Comparison of ENCODE assay signal across 1 cellular context in genomic region chr3:48552111-48552911, GRCh38.
TF ChIP-seq lines count a peak whose summit lies in the region.

No MANE protein-coding gene starts in this region.

TF ChIP-seq in HepG2, 621 proteins besides CTCF, POLR2A, EP300 and RAD21 (continues in another document):
- TF ChIP-seq, protein P1, sequence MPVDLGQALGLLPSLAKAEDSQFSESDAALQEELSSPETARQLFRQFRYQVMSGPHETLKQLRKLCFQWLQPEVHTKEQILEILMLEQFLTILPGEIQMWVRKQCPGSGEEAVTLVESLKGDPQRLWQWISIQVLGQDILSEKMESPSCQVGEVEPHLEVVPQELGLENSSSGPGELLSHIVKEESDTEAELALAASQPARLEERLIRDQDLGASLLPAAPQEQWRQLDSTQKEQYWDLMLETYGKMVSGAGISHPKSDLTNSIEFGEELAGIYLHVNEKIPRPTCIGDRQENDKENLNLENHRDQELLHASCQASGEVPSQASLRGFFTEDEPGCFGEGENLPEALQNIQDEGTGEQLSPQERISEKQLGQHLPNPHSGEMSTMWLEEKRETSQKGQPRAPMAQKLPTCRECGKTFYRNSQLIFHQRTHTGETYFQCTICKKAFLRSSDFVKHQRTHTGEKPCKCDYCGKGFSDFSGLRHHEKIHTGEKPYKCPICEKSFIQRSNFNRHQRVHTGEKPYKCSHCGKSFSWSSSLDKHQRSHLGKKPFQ (CRISPR knock-in tag; IDR thresholded peaks at IDR 0.05; ENCODE audit: insufficient replicate concordance): no peak
- no peak for TF ChIP-seq ATF7-NPFF (CRISPR knock-in tag; IDR thresholded peaks at IDR 0.05; ENCODE audit: low read depth)
- no peak for TF ChIP-seq NFE2L2 (IDR thresholded peaks at IDR 0.05; ENCODE audit: low read length)
- TF ChIP-seq, protein P2, sequence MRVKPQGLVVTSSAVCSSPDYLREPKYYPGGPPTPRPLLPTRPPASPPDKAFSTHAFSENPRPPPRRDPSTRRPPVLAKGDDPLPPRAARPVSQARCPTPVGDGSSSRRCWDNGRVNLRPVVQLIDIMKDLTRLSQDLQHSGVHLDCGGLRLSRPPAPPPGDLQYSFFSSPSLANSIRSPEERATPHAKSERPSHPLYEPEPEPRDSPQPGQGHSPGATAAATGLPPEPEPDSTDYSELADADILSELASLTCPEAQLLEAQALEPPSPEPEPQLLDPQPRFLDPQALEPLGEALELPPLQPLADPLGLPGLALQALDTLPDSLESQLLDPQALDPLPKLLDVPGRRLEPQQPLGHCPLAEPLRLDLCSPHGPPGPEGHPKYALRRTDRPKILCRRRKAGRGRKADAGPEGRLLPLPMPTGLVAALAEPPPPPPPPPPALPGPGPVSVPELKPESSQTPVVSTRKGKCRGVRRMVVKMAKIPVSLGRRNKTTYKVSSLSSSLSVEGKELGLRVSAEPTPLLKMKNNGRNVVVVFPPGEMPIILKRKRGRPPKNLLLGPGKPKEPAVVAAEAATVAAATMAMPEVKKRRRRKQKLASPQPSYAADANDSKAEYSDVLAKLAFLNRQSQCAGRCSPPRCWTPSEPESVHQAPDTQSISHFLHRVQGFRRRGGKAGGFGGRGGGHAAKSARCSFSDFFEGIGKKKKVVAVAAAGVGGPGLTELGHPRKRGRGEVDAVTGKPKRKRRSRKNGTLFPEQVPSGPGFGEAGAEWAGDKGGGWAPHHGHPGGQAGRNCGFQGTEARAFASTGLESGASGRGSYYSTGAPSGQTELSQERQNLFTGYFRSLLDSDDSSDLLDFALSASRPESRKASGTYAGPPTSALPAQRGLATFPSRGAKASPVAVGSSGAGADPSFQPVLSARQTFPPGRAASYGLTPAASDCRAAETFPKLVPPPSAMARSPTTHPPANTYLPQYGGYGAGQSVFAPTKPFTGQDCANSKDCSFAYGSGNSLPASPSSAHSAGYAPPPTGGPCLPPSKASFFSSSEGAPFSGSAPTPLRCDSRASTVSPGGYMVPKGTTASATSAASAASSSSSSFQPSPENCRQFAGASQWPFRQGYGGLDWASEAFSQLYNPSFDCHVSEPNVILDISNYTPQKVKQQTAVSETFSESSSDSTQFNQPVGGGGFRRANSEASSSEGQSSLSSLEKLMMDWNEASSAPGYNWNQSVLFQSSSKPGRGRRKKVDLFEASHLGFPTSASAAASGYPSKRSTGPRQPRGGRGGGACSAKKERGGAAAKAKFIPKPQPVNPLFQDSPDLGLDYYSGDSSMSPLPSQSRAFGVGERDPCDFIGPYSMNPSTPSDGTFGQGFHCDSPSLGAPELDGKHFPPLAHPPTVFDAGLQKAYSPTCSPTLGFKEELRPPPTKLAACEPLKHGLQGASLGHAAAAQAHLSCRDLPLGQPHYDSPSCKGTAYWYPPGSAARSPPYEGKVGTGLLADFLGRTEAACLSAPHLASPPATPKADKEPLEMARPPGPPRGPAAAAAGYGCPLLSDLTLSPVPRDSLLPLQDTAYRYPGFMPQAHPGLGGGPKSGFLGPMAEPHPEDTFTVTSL (CRISPR knock-in tag; IDR thresholded peaks at IDR 0.05; ENCODE audit: borderline replicate concordance): no peak
- no peak for TF ChIP-seq FOSL1 (CRISPR knock-in tag; IDR thresholded peaks at IDR 0.05; ENCODE audit: borderline replicate concordance)
- TF ChIP-seq ZFP62 (CRISPR knock-in tag; IDR thresholded peaks at IDR 0.05): no peak
- TF ChIP-seq TRIM24 (CRISPR knock-in tag; IDR thresholded peaks at IDR 0.05): no peak
- no peak for TF ChIP-seq HOXA3 (CRISPR knock-in tag; IDR thresholded peaks at IDR 0.05)
- 0 out of 2 replicates have a peak, but pooled peaks have one; percentile 20 for TF ChIP-seq MAX (IDR thresholded peaks at IDR 0.05)
- no peak for TF ChIP-seq NFE2L1 (CRISPR knock-in tag; IDR thresholded peaks at IDR 0.05; ENCODE audit: borderline replicate concordance)
- no peak for TF ChIP-seq ZFP36L1 (CRISPR knock-in tag; IDR thresholded peaks at IDR 0.05)
- no peak for TF ChIP-seq MED1 (CRISPR knock-in tag; IDR thresholded peaks at IDR 0.05)
- no peak for TF ChIP-seq JUND (CRISPR knock-in tag; IDR thresholded peaks at IDR 0.05)
- TF ChIP-seq, protein P3, sequence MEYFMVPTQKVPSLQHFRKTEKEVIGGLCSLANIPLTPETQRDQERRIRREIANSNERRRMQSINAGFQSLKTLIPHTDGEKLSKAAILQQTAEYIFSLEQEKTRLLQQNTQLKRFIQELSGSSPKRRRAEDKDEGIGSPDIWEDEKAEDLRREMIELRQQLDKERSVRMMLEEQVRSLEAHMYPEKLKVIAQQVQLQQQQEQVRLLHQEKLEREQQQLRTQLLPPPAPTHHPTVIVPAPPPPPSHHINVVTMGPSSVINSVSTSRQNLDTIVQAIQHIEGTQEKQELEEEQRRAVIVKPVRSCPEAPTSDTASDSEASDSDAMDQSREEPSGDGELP (IDR thresholded peaks at IDR 0.05; ENCODE audit: borderline replicate concordance, low read depth): peak; percentile 67; the same call in 1 of the 2 replicates
- TF ChIP-seq TEAD3 (CRISPR knock-in tag; optimal IDR thresholded peaks at IDR 0.05; ENCODE audit: borderline replicate concordance): peak; percentile 49
- TF ChIP-seq, protein P4, sequence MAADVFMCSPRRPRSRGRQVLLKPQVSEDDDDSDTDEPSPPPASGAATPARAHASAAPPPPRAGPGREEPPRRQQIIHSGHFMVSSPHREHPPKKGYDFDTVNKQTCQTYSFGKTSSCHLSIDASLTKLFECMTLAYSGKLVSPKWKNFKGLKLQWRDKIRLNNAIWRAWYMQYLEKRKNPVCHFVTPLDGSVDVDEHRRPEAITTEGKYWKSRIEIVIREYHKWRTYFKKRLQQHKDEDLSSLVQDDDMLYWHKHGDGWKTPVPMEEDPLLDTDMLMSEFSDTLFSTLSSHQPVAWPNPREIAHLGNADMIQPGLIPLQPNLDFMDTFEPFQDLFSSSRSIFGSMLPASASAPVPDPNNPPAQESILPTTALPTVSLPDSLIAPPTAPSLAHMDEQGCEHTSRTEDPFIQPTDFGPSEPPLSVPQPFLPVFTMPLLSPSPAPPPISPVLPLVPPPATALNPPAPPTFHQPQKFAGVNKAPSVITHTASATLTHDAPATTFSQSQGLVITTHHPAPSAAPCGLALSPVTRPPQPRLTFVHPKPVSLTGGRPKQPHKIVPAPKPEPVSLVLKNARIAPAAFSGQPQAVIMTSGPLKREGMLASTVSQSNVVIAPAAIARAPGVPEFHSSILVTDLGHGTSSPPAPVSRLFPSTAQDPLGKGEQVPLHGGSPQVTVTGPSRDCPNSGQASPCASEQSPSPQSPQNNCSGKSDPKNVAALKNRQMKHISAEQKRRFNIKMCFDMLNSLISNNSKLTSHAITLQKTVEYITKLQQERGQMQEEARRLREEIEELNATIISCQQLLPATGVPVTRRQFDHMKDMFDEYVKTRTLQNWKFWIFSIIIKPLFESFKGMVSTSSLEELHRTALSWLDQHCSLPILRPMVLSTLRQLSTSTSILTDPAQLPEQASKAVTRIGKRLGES (CRISPR knock-in tag; IDR thresholded peaks at IDR 0.05; ENCODE audit: borderline replicate concordance): no peak
- TF ChIP-seq, protein P5, sequence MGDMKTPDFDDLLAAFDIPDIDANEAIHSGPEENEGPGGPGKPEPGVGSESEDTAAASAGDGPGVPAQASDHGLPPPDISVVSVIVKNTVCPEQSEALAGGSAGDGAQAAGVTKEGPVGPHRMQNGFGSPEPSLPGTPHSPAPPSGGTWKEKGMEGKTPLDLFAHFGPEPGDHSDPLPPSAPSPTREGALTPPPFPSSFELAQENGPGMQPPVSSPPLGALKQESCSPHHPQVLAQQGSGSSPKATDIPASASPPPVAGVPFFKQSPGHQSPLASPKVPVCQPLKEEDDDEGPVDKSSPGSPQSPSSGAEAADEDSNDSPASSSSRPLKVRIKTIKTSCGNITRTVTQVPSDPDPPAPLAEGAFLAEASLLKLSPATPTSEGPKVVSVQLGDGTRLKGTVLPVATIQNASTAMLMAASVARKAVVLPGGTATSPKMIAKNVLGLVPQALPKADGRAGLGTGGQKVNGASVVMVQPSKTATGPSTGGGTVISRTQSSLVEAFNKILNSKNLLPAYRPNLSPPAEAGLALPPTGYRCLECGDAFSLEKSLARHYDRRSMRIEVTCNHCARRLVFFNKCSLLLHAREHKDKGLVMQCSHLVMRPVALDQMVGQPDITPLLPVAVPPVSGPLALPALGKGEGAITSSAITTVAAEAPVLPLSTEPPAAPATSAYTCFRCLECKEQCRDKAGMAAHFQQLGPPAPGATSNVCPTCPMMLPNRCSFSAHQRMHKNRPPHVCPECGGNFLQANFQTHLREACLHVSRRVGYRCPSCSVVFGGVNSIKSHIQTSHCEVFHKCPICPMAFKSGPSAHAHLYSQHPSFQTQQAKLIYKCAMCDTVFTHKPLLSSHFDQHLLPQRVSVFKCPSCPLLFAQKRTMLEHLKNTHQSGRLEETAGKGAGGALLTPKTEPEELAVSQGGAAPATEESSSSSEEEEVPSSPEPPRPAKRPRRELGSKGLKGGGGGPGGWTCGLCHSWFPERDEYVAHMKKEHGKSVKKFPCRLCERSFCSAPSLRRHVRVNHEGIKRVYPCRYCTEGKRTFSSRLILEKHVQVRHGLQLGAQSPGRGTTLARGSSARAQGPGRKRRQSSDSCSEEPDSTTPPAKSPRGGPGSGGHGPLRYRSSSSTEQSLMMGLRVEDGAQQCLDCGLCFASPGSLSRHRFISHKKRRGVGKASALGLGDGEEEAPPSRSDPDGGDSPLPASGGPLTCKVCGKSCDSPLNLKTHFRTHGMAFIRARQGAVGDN (CRISPR knock-in tag; IDR thresholded peaks at IDR 0.05): peak; percentile 71
- TF ChIP-seq, protein P6, sequence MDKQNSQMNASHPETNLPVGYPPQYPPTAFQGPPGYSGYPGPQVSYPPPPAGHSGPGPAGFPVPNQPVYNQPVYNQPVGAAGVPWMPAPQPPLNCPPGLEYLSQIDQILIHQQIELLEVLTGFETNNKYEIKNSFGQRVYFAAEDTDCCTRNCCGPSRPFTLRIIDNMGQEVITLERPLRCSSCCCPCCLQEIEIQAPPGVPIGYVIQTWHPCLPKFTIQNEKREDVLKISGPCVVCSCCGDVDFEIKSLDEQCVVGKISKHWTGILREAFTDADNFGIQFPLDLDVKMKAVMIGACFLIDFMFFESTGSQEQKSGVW (CRISPR knock-in tag; IDR thresholded peaks at IDR 0.05; ENCODE audit: borderline replicate concordance): no peak
- TF ChIP-seq SRY (CRISPR knock-in tag; IDR thresholded peaks at IDR 0.05): no peak
- TF ChIP-seq MATR3 (CRISPR knock-in tag; IDR thresholded peaks at IDR 0.05): no peak
- TF ChIP-seq KLF9 (CRISPR knock-in tag; IDR thresholded peaks at IDR 0.05; ENCODE audit: low read depth): no peak
- peak; percentile 28; the same call in 1 of the 2 replicates for TF ChIP-seq ZFX (CRISPR knock-in tag; IDR thresholded peaks at IDR 0.05; ENCODE audit: low read depth)
- TF ChIP-seq ZNF550 (CRISPR knock-in tag; IDR thresholded peaks at IDR 0.05; ENCODE audit: borderline replicate concordance): no peak
- no peak for TF ChIP-seq ZNF407 (CRISPR knock-in tag; IDR thresholded peaks at IDR 0.05; ENCODE audit: not compliant biosample characterization)
- no peak for TF ChIP-seq ZNF607 (CRISPR knock-in tag; IDR thresholded peaks at IDR 0.05; ENCODE audit: borderline replicate concordance)
- no peak for TF ChIP-seq ELF4 (CRISPR knock-in tag; IDR thresholded peaks at IDR 0.05; ENCODE audit: borderline replicate concordance)
